8 cellular contexts compared by ENCODE assay signal in genomic region chr19:40443930-40444180, GRCh38. TPM values are rescaled to one million over a fixed set of nuclear protein-coding genes. Genes with fewer than 3 reads are reported as not detected.
DNase-seq lines count a peak whose midpoint lies in the region; ATAC-seq and TF ChIP-seq lines count a peak whose summit lies in the region.

No MANE protein-coding gene starts in this region.

- H3K4me3 ChIP-seq in mammary epithelial cell (replicated peaks in 1 of 3; ENCODE audit: insufficient read depth in 1 of 3, low read depth in 2 of 3, low read length in 3 of 3), result peak overlapping the region; percentile 92 to 100 (median 95)
- H3K4me3 ChIP-seq in lower lobe of right lung, result peak overlapping the region; percentile 63
- H3K4me3 ChIP-seq in upper lobe of right lung, result peak overlapping the region; percentile 95

- H3K27ac ChIP-seq in mammary epithelial cell (ENCODE audit: insufficient read depth, low read depth, low read length), result peak overlapping the region; percentile 95
- H3K27ac ChIP-seq in lower lobe of right lung, result peak overlapping the region; percentile 84
- peak overlapping the region; percentile 95 for H3K27ac ChIP-seq in upper lobe of right lung

- intact Hi-C loops in mammary epithelial cell (cut with micrococcal nuclease), result loop anchor here (1.0 to 5.0 kb wide), 7 partner anchors 10 to 154 kb away; partner anchors contain the start of genes C19orf47 and PLD3
- intact Hi-C loops in lower lobe of right lung (cut with DNase I), result no loop called here
- intact Hi-C loops in upper lobe of right lung (cut with DNase I), result no loop called here

- peak overlapping the region; percentile 96 for H2AFZ ChIP-seq in mammary epithelial cell (ENCODE audit: low read depth, low read length)

- WGBS in mammary epithelial cell (ENCODE audit: low coverage, missing lambda C conversion rate), result 0% methylated on average over 5 of the region's 9 CpGs

- peaks cover 14% of the 10 kb centered on the region for H3K36me3 ChIP-seq in mammary epithelial cell (ENCODE audit: insufficient read depth, low read length)
- H3K36me3 ChIP-seq in lower lobe of right lung, result peaks cover 45% of the 10 kb centered on the region
- H3K36me3 ChIP-seq in upper lobe of right lung, result peaks cover 37% of the 10 kb centered on the region

- in situ Hi-C loops in mammary epithelial cell (cut with MboI; ENCODE audit: low sequenced_read_pairs in 2 of 2), result no loop called here

- H3K9me3 ChIP-seq in mammary epithelial cell (replicated peaks; ENCODE audit: insufficient read depth, low read length), result no peaks in the 10 kb centered on the region
- no peaks in the 10 kb centered on the region for H3K9me3 ChIP-seq in lower lobe of right lung
- H3K9me3 ChIP-seq in upper lobe of right lung, result no peaks in the 10 kb centered on the region

- peak; percentile 44 to 64 for DNase-seq in NCI-H446 (lab: John Stamatoyannopoulos, UW)
- no peak for DNase-seq in NCI-H446 treated with DMSO at 0.1 percent for 48 hours (lab: John Stamatoyannopoulos, UW)
- peak; percentile 65 for DNase-seq in MV-4-11 (lab: John Stamatoyannopoulos, UW)
- DNase-seq in mammary epithelial cell, result no peak
- no peak for DNase-seq in lower lobe of right lung
- DNase-seq in upper lobe of right lung, result no peak
- no peak for DNase-seq in erythroblast (lab: John Stamatoyannopoulos, UW)

- peak overlapping the region; percentile 54 for H3K4me2 ChIP-seq in mammary epithelial cell (ENCODE audit: insufficient read depth, low read depth, low read length)

- peaks cover 40% of the 10 kb centered on the region for H3K79me2 ChIP-seq in mammary epithelial cell (ENCODE audit: insufficient read depth, low read length)

- dilution Hi-C loops in mammary epithelial cell (cut with HindIII; ENCODE audit: low sequenced_read_pairs), result no loop called here

- CTCF ChIA-PET in mammary epithelial cell (lab: Charles Lee; ENCODE audit: low non-redundant PET), result interaction anchor here (0.6 kb wide), 1 partner anchor 18 kb away, joined by 14 read pairs; no protein-coding TSS in a partner anchor

- H3K4me1 ChIP-seq in mammary epithelial cell (ENCODE audit: insufficient read depth, low read length) (peaks cover 36% of the 10 kb centered on the region), lower lobe of right lung (peaks cover 29% of the 10 kb centered on the region), upper lobe of right lung (peaks cover 17% of the 10 kb centered on the region)

- H3K27me3 ChIP-seq in mammary epithelial cell (ENCODE audit: insufficient read depth, low read length) (no peaks in the 10 kb centered on the region), lower lobe of right lung (ENCODE audit: low read depth) (no peaks in the 10 kb centered on the region), upper lobe of right lung (no peaks in the 10 kb centered on the region)

- TF ChIP-seq CTCF in mammary epithelial cell (conservative IDR thresholded peaks at IDR 0.05 in 1 of 2, IDR thresholded peaks at IDR 0.05 in 1 of 2; ENCODE audit: extremely low read depth in 1 of 2, insufficient read depth in 1 of 2, low read depth in 1 of 2, low read length in 2 of 2) (no peak), lower lobe of right lung (IDR thresholded peaks at IDR 0.05) (no peak), upper lobe of right lung (IDR thresholded peaks at IDR 0.05) (no peak)

- no peak for TF ChIP-seq POLR2A in erythroblast (IDR thresholded peaks at IDR 0.05; ENCODE audit: low read length)

- no peaks in the 10 kb centered on the region for H4K20me1 ChIP-seq in mammary epithelial cell (ENCODE audit: insufficient read depth, low read length)

- ATAC-seq in lower lobe of right lung (peak; percentile 1 to 23), upper lobe of right lung (no peak), HG03039 (IDR thresholded peaks at IDR 0.05; ENCODE audit: unreplicated experiment) (no peak)

- H3K9ac ChIP-seq in mammary epithelial cell (ENCODE audit: insufficient read depth, low read length), result peak overlapping the region; percentile 100

- no TSS peak for BruUV-seq in mammary epithelial cell (replicated peaks; lab: Mats Ljungman, UMichigan)

RNA-seq across cellular contexts. Expression of gene SERTAD3, which starts 0.3 kb away (rescaled TPM):
- total RNA-seq in mammary epithelial cell, result 10 to 100 TPM; 34.3 to 35.8 TPM
- polyA plus RNA-seq in mammary epithelial cell, result 19.3 TPM
- 32.7 TPM for polyA minus RNA-seq in mammary epithelial cell
- total RNA-seq in lower lobe of right lung, result 30.7 TPM
- total RNA-seq in upper lobe of right lung, result 32.6 TPM

RNA-seq across cellular contexts. Expression of gene SERTAD1, which starts 18.1 kb away (rescaled TPM):
- 10 to 100 TPM; 20.6 to 25.8 TPM for total RNA-seq in mammary epithelial cell
- polyA plus RNA-seq in mammary epithelial cell, result 29.4 TPM
- 16.0 TPM for polyA minus RNA-seq in mammary epithelial cell
- 17.6 TPM for total RNA-seq in lower lobe of right lung
- 22.1 TPM for total RNA-seq in upper lobe of right lung

RNA-seq across cellular contexts. Expression of gene BLVRB, which starts 21.7 kb away (rescaled TPM):
- total RNA-seq in mammary epithelial cell (10 to 100 TPM; 57.6 to 92.5 TPM), lower lobe of right lung (123 TPM), upper lobe of right lung (132 TPM)
- 88.3 TPM for polyA plus RNA-seq in mammary epithelial cell
- 52.5 TPM for polyA minus RNA-seq in mammary epithelial cell

RNA-seq across cellular contexts. Expression of gene SPTBN4, which starts 22.9 kb away (rescaled TPM):
- total RNA-seq in mammary epithelial cell (under 1 TPM; 0.16 to 0.50 TPM), lower lobe of right lung (0.53 TPM), upper lobe of right lung (1.5 TPM)
- polyA plus RNA-seq in mammary epithelial cell, result 0.29 TPM
- polyA minus RNA-seq in mammary epithelial cell, result not detected

RNA-seq across cellular contexts. Expression of gene PRX, which starts 30.7 kb away (rescaled TPM):
- total RNA-seq in mammary epithelial cell, result 1 to 10 TPM; 1.7 to 2.3 TPM
- 0.42 TPM for polyA plus RNA-seq in mammary epithelial cell
- 0.10 TPM for polyA minus RNA-seq in mammary epithelial cell
- total RNA-seq in lower lobe of right lung, result 51.5 TPM
- total RNA-seq in upper lobe of right lung, result 36.2 TPM

Comparison
In these comparisons a context has a peak if more than half of its experiments do, and no peak if none do; other contexts are left out.
1. DNase-seq: peak in NCI-H446 (2 of 2) and MV-4-11 (single experiment); none in NCI-H446 treated with DMSO at 0.1 percent for 48 hours (single experiment), mammary epithelial cell (single experiment), lower lobe of right lung (single experiment), upper lobe of right lung (single experiment) and erythroblast (0 of 2).
2. ATAC-seq: peak in lower lobe of right lung (2 of 2); none in upper lobe of right lung (single experiment) and HG03039 (single experiment).
3. Peak in every context shown above with its lines, with median percentiles within 50 percentile points of each other: H3K27ac ChIP-seq and H3K4me3 ChIP-seq.